In the genomic region with DNA sequence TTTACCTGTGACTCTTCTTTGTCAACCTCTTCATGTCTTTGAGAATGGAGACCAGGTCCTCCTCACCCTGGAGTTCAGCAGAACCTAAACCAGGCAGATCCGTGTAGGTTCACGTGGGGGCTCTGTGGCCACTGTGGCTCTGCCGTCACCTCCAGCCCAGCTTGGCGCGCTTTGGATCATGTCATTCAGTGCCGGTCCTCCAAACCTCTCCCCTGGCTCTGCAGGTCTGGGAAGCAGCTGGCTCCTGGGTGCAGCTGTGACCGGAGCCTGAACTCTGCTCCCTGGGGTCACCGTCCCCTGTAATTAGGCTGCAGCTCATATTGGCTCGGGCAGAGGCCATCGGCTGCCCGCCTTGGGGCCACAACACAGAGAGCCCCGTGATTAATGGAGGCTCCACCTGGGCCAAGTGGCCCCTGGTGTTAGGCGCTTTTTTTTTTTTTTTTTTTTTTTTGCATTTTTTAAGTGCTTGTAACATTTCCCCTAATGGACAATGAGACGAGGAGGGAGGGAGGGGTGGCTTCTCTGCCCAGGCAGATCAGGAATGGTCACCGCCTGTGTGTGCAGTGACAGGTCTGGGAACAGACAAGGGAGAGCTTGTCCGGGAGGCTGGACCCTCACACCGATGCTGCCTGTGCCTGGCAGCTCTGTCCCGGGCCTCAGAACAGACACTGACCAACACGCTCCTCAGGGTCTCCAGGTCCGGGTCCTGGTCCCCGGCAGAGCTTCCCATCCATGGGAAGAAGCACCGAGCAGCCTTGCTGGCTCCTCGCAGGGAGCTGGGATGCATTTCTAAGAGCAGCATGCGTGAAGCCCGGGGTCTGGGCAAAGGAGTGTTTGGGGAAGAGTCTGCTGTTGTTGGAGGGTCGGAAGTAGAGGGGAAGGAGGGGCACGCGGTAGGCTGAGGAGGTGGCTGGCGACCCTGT, we compare ENCODE assay signal across 8 cellular contexts.
DNase-seq lines count a peak whose midpoint lies in the region; ATAC-seq and TF ChIP-seq lines count a peak whose summit lies in the region.

No MANE protein-coding gene starts in this region.

- peak overlapping the region; percentile 98 for H3K27ac Mint-ChIP-seq in nephron progenitor cell

- H3K9me3 ChIP-seq in A673 (ENCODE audit: low read depth, low read length, poor library complexity, severe bottlenecking), result no peaks in the 10 kb centered on the region
- no peaks in the 10 kb centered on the region for H3K9me3 ChIP-seq in HUES64 (ENCODE audit: insufficient read depth, low read depth, low read length)

- peaks cover 3% of the 10 kb centered on the region for H3K27me3 Mint-ChIP-seq in nephron progenitor cell (ENCODE audit: low read depth, poor library complexity)

- H3K4me1 ChIP-seq in A673 (ENCODE audit: insufficient read depth, low read length, poor library complexity, severe bottlenecking) (peaks cover 53% of the 10 kb centered on the region), HUES64 (ENCODE audit: insufficient read depth, low read length) (peaks cover 59% of the 10 kb centered on the region)

- POLR2A ChIA-PET in A673 (lab: Charles Lee; ENCODE audit: low non-redundant PET), result interaction anchor here (0.7 kb wide), 1 partner anchor 1220 kb away, joined by 32 read pairs; no protein-coding TSS in a partner anchor

- no peak for ATAC-seq in HG02973 (IDR thresholded peaks at IDR 0.05; ENCODE audit: unreplicated experiment)
- ATAC-seq in HG02981 (IDR thresholded peaks at IDR 0.05; ENCODE audit: unreplicated experiment), result no peak
- no peak for ATAC-seq in GM21381 (IDR thresholded peaks at IDR 0.05; ENCODE audit: unreplicated experiment)

- H3K36me3 ChIP-seq in A673 (ENCODE audit: insufficient read depth, low read length, poor library complexity, severe bottlenecking) (no peaks in the 10 kb centered on the region), HUES64 (ENCODE audit: insufficient read depth, low read length) (no peaks in the 10 kb centered on the region)

- TF ChIP-seq CTCF in A673 (conservative IDR thresholded peaks at IDR 0.05; ENCODE audit: low read depth, low read length) (no peak), nephron progenitor cell (IDR thresholded peaks at IDR 0.05) (no peak)

- peaks cover 92% of the 10 kb centered on the region for H3K4me1 Mint-ChIP-seq in nephron progenitor cell

- intact Hi-C loops in A673 (cut with micrococcal nuclease; ENCODE audit: unreplicated experiment), result loop anchor here (5.0 kb wide), 1 partner anchor 56 kb away; no protein-coding TSS in a partner anchor

- CTCF ChIA-PET in A673 (lab: Charles Lee), result interaction anchor here (0.7 kb wide), 1 partner anchor 13 kb away, joined by 3 read pairs; no protein-coding TSS in a partner anchor

- H3K27me3 ChIP-seq in A673 (replicated peaks; ENCODE audit: insufficient read depth, low read depth, low read length, poor library complexity) (no peaks in the 10 kb centered on the region), HUES64 (ENCODE audit: insufficient read depth, low read length) (no peaks in the 10 kb centered on the region)

- H3K9me3 Mint-ChIP-seq in nephron progenitor cell, result no peaks in the 10 kb centered on the region

- DNase-seq in A673 (ENCODE audit: low spot score) (no peak), dermis blood vessel endothelial cell (peak; percentile 59), nephron progenitor cell (peak; percentile 59), NCI-H2171 (lab: John Stamatoyannopoulos, UW) (no peak)

- peak overlapping the region; percentile 52 for H3K4me3 Mint-ChIP-seq in nephron progenitor cell

- BruUV-seq in A673 (replicated peaks; lab: Mats Ljungman, UMichigan), result no TSS peak

- WGBS in HUES64, result 65% methylated on average over 28 of the region's 29 CpGs

- no peaks in the 10 kb centered on the region for H3K36me3 Mint-ChIP-seq in nephron progenitor cell (ENCODE audit: low read depth)

- peak overlapping the region; percentile 79 for H3K27ac ChIP-seq in A673 (ENCODE audit: low read depth, low read length, poor library complexity, severe bottlenecking)
- H3K27ac ChIP-seq in HUES64 (ENCODE audit: low read depth, low read length), result 0 out of 2 replicates have a peak overlapping the region, but pooled peaks have one; percentile 19

- H3K4me3 ChIP-seq in A673 (ENCODE audit: low read depth, low read length, poor library complexity, severe bottlenecking) (no peak overlapping the region), HUES64 (ENCODE audit: low read length) (no peak overlapping the region)

- H3K9ac ChIP-seq in HUES64 (ENCODE audit: low read depth, low read length), result no peak overlapping the region

Comparison
In these comparisons a context has a peak if more than half of its experiments do, and no peak if none do; other contexts are left out.
1. DNase-seq: peak in dermis blood vessel endothelial cell (single experiment) and nephron progenitor cell (single experiment); none in A673 (single experiment) and NCI-H2171 (single experiment).